ENCODE assay signal across 8 cellular contexts in the genomic region with DNA sequence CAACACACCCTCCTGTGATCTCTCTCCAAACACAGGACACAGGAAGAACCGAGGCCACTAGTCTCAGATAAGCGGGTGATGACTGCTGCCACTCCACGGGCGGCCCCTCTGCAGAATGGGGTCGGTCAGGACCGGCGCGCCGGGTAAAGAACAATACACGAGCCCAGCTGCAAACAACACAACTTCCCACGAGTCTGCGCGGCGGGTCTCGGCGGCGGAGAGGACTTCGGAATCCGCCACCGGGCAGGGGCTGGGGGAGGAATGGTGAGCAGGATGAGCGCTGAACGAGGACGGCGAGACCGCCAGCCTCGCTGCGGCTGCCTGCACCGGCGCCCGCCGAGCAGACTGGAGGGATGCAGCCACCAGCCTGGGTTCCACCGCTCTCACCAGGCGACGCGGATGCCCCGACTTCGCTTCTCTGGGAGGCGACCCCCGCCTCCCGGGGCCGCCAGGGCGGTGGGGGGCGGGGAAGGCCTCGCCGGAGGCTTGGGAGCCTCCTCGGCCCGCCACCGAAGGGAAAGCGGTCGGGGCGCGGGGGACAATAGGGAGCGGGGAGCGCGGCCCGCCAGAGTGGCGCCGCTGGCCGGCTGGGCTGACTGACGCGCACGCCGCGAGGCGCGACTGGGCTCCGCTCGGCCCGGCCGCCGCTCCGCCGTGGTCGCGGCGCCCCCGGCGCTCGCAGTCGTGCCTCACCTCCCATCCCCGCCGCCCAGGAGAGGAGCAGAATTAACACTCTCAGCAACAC. TPM values are rescaled to one million over a fixed set of nuclear protein-coding genes. Genes with fewer than 3 reads are reported as not detected.
DNase-seq lines count a peak whose midpoint lies in the region; ATAC-seq and TF ChIP-seq lines count a peak whose summit lies in the region.

No MANE protein-coding gene starts in this region.

- no peak for TF ChIP-seq CTCF in BJ (IDR thresholded peaks at IDR 0.05; ENCODE audit: insufficient read depth, low read depth, low read length)

- CTCF ChIA-PET in BJ (lab: Yijun Ruan, JAX): interaction anchor here (0.6 to 0.9 kb wide), 2 partner anchors 416 to 567 kb away, joined by 3 read pairs; no protein-coding TSS in a partner anchor

- DNase-seq in BJ (ENCODE audit: low read depth) (no peak), RPMI7951 (ENCODE audit: low read depth) (peak; percentile 43), glomerular visceral epithelial cell (ENCODE audit: extremely low spot score) (peak; percentile 39), occipital lobe (lab: John Stamatoyannopoulos, UW) (peak; percentile 30), GOT3 (lab: John Stamatoyannopoulos, UW) (no peak)
- DNase-seq in activated gamma-delta T cell treated with anti-CD3 and anti-CD28 coated beads, Interleukin-2, amount 50 U/mL, for 16 hours (ENCODE audit: low read depth): peak; percentile 14

- H3K27me3 ChIP-seq in BJ (ENCODE audit: control insufficient read depth, insufficient read depth, low read length): no peaks in the 10 kb centered on the region

- peak overlapping the region; percentile 97 for H3K4me3 ChIP-seq in BJ (ENCODE audit: low read depth, low read length)

- ATAC-seq in GM19043 (IDR thresholded peaks at IDR 0.05; ENCODE audit: low read depth, unreplicated experiment): peak; percentile 17
- peak; percentile 45 for ATAC-seq in HG03196 (IDR thresholded peaks at IDR 0.05; ENCODE audit: unreplicated experiment)

- POLR2A ChIA-PET in BJ (lab: Charles Lee): interaction anchor here (0.7 to 1.7 kb wide), 3 partner anchors 22 to 417 kb away, joined by 3 to 27 read pairs (median 6); partner anchors contain the start of gene MINDY2

- no peaks in the 10 kb centered on the region for H3K36me3 ChIP-seq in BJ (ENCODE audit: control insufficient read depth, insufficient read depth, low read length)

RNA-seq across cellular contexts. Expression of gene ADAM10, which starts 0.5 kb away (rescaled TPM):
- polyA plus RNA-seq in BJ (2011; rRNA removed): 106 and 142 TPM in 2 replicates
- polyA minus RNA-seq in BJ (2011; rRNA and poly(A)+ RNA removed): 70.3 and 77.2 TPM in 2 replicates
- total RNA-seq in RPMI7951 (2014; rRNA removed; shearing (Covaris generic)): 111 TPM in 2 replicates
- 127 TPM for total RNA-seq in occipital lobe

RNA-seq across cellular contexts. Expression of gene MINDY2, which starts 22.1 kb away (rescaled TPM):
- polyA plus RNA-seq in BJ (2011; rRNA removed): 7.8 and 12.8 TPM in 2 replicates
- polyA minus RNA-seq in BJ (2011; rRNA and poly(A)+ RNA removed): 10.9 and 13.9 TPM in 2 replicates
- total RNA-seq in RPMI7951 (2014; rRNA removed; shearing (Covaris generic)): 16.6 and 16.8 TPM in 2 replicates
- 36.5 TPM for total RNA-seq in occipital lobe

Comparison
In these comparisons a context has a peak if more than half of its experiments do, and no peak if none do; other contexts are left out.
1. DNase-seq: peak in RPMI7951 (single experiment), activated gamma-delta T cell treated with anti-CD3 and anti-CD28 coated beads, Interleukin-2, amount 50 U/mL, for 16 hours (single experiment), glomerular visceral epithelial cell (single experiment) and occipital lobe (single experiment); none in BJ (single experiment) and GOT3 (single experiment).